Comparison of ENCODE assay signal across 23 cellular contexts in the genomic region with DNA sequence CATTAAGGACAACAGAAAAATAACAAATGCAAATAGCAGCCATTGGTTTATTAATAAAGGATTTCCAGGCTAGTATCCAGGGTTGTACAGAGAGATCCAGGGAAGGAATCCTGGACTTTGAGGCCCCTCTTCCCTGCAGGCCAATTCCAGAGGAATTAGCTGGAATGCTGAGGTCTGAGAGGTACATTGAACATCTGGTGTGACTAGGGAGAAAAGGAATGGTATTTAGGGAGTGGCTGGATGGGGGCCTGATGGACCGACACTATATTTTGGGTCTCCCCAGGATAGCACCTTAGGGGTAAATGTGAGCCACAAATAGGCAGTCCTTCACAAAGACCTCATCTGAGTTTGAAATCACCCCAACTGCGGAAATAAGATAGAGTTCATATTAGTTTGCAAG.
DNase-seq lines count a peak whose midpoint lies in the region; ATAC-seq and TF ChIP-seq lines count a peak whose summit lies in the region.
"Had no signal": no experiment of that assay in that cellular context is flagged by ENCODE, and none has a peak within 500 bp of the region (broad histone marks: within the 10 kb centered on the region; RNA-seq: fewer than 3 reads in every experiment).

No MANE protein-coding gene starts in this region.

- H3K27ac Mint-ChIP-seq in nephron: peak overlapping the region in 2 of 3 experiments; percentile 15 to 20
- H3K27ac Mint-ChIP-seq: CD14-positive monocyte; CD4-positive, alpha-beta T cell; CD8-positive, alpha-beta memory T cell; GM23338; H9 had no signal

- intact Hi-C loops in mammary epithelial cell (cut with micrococcal nuclease): no loop called here
- intact Hi-C loops in breast epithelium (cut with DNase I; ENCODE audit: low total_unique reads): no loop called here

- DNase-seq in mammary epithelial cell (no peak), breast epithelium (ENCODE audit: low spot score in 2 of 2) (no peak), foreskin keratinocyte (peak; percentile 49 to 86), MM.1S (no peak), germinal center (ENCODE audit: low spot score) (no peak), AG08396 (ENCODE audit: low spot score) (no peak)
- DNase-seq: AML-193; BE2C; CD4-positive, alpha-beta T cell; CD8-positive, alpha-beta memory T cell; DMS 273 treated with DMSO at 0.1 percent for 48 hours; DMS79; EL; GDM1; H9 had no signal

- WGBS in mammary epithelial cell (ENCODE audit: low coverage, missing lambda C conversion rate): 56% methylated on average over 2 of the region's 2 CpGs

- no TSS peak for BruUV-seq in mammary epithelial cell (replicated peaks; lab: Mats Ljungman, UMichigan)

- H3K4me1 ChIP-seq in mammary epithelial cell (ENCODE audit: insufficient read depth, low read length): peaks cover 3% of the 10 kb centered on the region
- H3K4me1 ChIP-seq in breast epithelium: no peaks in the 10 kb centered on the region
- H3K4me1 ChIP-seq in foreskin keratinocyte: no peaks in the 10 kb centered on the region
- H3K4me1 ChIP-seq in MM.1S (ENCODE audit: low read length): no peaks in the 10 kb centered on the region
- H3K4me1 ChIP-seq: BE2C; BLaER1 treated with 17β-estradiol and CSF1 and Interleukin-3, amounts not matched to agents 10 nM and 100 nM had no signal

- H3K79me2 ChIP-seq in mammary epithelial cell (ENCODE audit: insufficient read depth, low read length) (no peaks in the 10 kb centered on the region), MM.1S (ENCODE audit: low read length) (no peaks in the 10 kb centered on the region)

- CTCF ChIA-PET in mammary epithelial cell (lab: Charles Lee; ENCODE audit: low non-redundant PET): no interaction called here

- H3K9ac ChIP-seq in mammary epithelial cell (ENCODE audit: insufficient read depth, low read length): no peak overlapping the region
- H3K9ac ChIP-seq in MM.1S (ENCODE audit: low read length): no peak overlapping the region
- H3K9ac ChIP-seq: BLaER1 treated with 17β-estradiol and CSF1 and Interleukin-3, amounts not matched to agents 10 nM and 100 nM had no signal

- no peak for TF ChIP-seq POLR2A in breast epithelium (IDR thresholded peaks at IDR 0.05)

- H3K9me2 ChIP-seq in MM.1S (replicated peaks; ENCODE audit: insufficient read depth, low read length): no peaks in the 10 kb centered on the region

- peaks cover 20% of the 10 kb centered on the region for H3K27me3 Mint-ChIP-seq in nephron (ENCODE audit: low read depth)

- dilution Hi-C loops in mammary epithelial cell (cut with HindIII; ENCODE audit: low sequenced_read_pairs): no loop called here

- H3K27ac ChIP-seq in mammary epithelial cell (ENCODE audit: insufficient read depth, low read depth, low read length) (peak overlapping the region; percentile 62), breast epithelium (no peak overlapping the region), foreskin keratinocyte (no peak overlapping the region), MM.1S (ENCODE audit: low read length) (no peak overlapping the region)
- H3K27ac ChIP-seq: 22Rv1; BLaER1 treated with 17β-estradiol and CSF1 and Interleukin-3, amounts not matched to agents 10 nM and 100 nM had no signal

- in situ Hi-C loops in mammary epithelial cell (cut with MboI; ENCODE audit: low sequenced_read_pairs in 2 of 2): no loop called here

- no peak for TF ChIP-seq CTCF in mammary epithelial cell (conservative IDR thresholded peaks at IDR 0.05 in 1 of 2, IDR thresholded peaks at IDR 0.05 in 1 of 2; ENCODE audit: extremely low read depth in 1 of 2, insufficient read depth in 1 of 2, low read depth in 1 of 2, low read length in 2 of 2)
- no peak for TF ChIP-seq CTCF in breast epithelium (IDR thresholded peaks at IDR 0.05)
- no peak for TF ChIP-seq CTCF in foreskin keratinocyte (conservative IDR thresholded peaks at IDR 0.05)
- TF ChIP-seq CTCF in nephron (IDR thresholded peaks at IDR 0.05; ENCODE audit: unreplicated experiment in 3 of 3): no peak
- no peak for TF ChIP-seq CTCF in MM.1S (IDR thresholded peaks at IDR 0.05; ENCODE audit: low read length)

- H3K27me3 ChIP-seq in mammary epithelial cell (ENCODE audit: insufficient read depth, low read length): no peaks in the 10 kb centered on the region
- no peaks in the 10 kb centered on the region for H3K27me3 ChIP-seq in breast epithelium
- H3K27me3 ChIP-seq in foreskin keratinocyte: no peaks in the 10 kb centered on the region
- H3K27me3 ChIP-seq in MM.1S (replicated peaks; ENCODE audit: insufficient read depth, low read length): no peaks in the 10 kb centered on the region
- H3K27me3 ChIP-seq: BE2C; BLaER1 treated with 17β-estradiol and CSF1 and Interleukin-3, amounts not matched to agents 10 nM and 100 nM had no signal

- H2AFZ ChIP-seq in mammary epithelial cell (ENCODE audit: low read depth, low read length) (no peak overlapping the region), MM.1S (ENCODE audit: low read length) (no peak overlapping the region)
- H2AFZ ChIP-seq: GM23338 had no signal

- H4K20me1 ChIP-seq in mammary epithelial cell (ENCODE audit: insufficient read depth, low read length) (no peaks in the 10 kb centered on the region), MM.1S (ENCODE audit: insufficient read depth, low read length) (no peaks in the 10 kb centered on the region)
- H4K20me1 ChIP-seq: BLaER1 treated with 17β-estradiol and CSF1 and Interleukin-3, amounts not matched to agents 10 nM and 100 nM had no signal

- H3K9me3 ChIP-seq in mammary epithelial cell (replicated peaks; ENCODE audit: insufficient read depth, low read length) (no peaks in the 10 kb centered on the region), breast epithelium (no peaks in the 10 kb centered on the region), MM.1S (replicated peaks; ENCODE audit: insufficient read depth, low read length) (no peaks in the 10 kb centered on the region)
- H3K9me3 ChIP-seq: BE2C; BLaER1 treated with 17β-estradiol and CSF1 and Interleukin-3, amounts not matched to agents 10 nM and 100 nM had no signal

- no peaks in the 10 kb centered on the region for H3K36me3 ChIP-seq in mammary epithelial cell (ENCODE audit: insufficient read depth, low read length)
- H3K36me3 ChIP-seq in breast epithelium: no peaks in the 10 kb centered on the region
- no peaks in the 10 kb centered on the region for H3K36me3 ChIP-seq in MM.1S (replicated peaks; ENCODE audit: insufficient read depth, low read length)
- H3K36me3 ChIP-seq: BE2C; BLaER1 treated with 17β-estradiol and CSF1 and Interleukin-3, amounts not matched to agents 10 nM and 100 nM had no signal

- H3K4me2 ChIP-seq in mammary epithelial cell (ENCODE audit: insufficient read depth, low read depth, low read length) (no peak overlapping the region), MM.1S (ENCODE audit: low read depth, low read length) (no peak overlapping the region)
- H3K4me2 ChIP-seq: BLaER1 treated with 17β-estradiol and CSF1 and Interleukin-3, amounts not matched to agents 10 nM and 100 nM; GM23338 had no signal

- peaks cover 5% of the 10 kb centered on the region for H3K4me1 Mint-ChIP-seq in nephron
- H3K4me1 Mint-ChIP-seq: CD14-positive monocyte; CD8-positive, alpha-beta memory T cell; GM23338 had no signal

- no peak overlapping the region for H3K4me3 Mint-ChIP-seq in nephron
- H3K4me3 Mint-ChIP-seq: CD14-positive monocyte; CD4-positive, alpha-beta T cell; CD8-positive, alpha-beta memory T cell; GM23338; H9 had no signal

- no peaks in the 10 kb centered on the region for H3K36me3 Mint-ChIP-seq in nephron (ENCODE audit: low read depth)
- H3K36me3 Mint-ChIP-seq: CD14-positive monocyte; CD8-positive, alpha-beta memory T cell had no signal

- no peaks in the 10 kb centered on the region for H3F3A ChIP-seq in MM.1S (ENCODE audit: insufficient read depth, low read length)

- ATAC-seq in foreskin keratinocyte: peak; percentile 21
- ATAC-seq in HG03520 (IDR thresholded peaks at IDR 0.05; ENCODE audit: unreplicated experiment): no peak
- ATAC-seq: GM12878, GM23338, HCT116 had no signal

- H3K9me3 Mint-ChIP-seq in nephron: no peaks in the 10 kb centered on the region
- H3K9me3 Mint-ChIP-seq: CD4-positive, alpha-beta T cell had no signal

- H3K4me3 ChIP-seq in mammary epithelial cell (replicated peaks in 1 of 3; ENCODE audit: insufficient read depth in 1 of 3, low read depth in 2 of 3, low read length in 3 of 3) (no peak overlapping the region), breast epithelium (no peak overlapping the region), MM.1S (ENCODE audit: low read length) (no peak overlapping the region)
- H3K4me3 ChIP-seq: BLaER1 treated with 17β-estradiol and CSF1 and Interleukin-3, amounts not matched to agents 10 nM and 100 nM; GM12878; GM23338 had no signal

Comparison
In these comparisons a context has a peak if more than half of its experiments do, and no peak if none do; other contexts are left out.
1. DNase-seq: peak in foreskin keratinocyte (2 of 2); none in mammary epithelial cell (single experiment), breast epithelium (0 of 2), MM.1S (single experiment), germinal center (single experiment) and AG08396 (single experiment).